23 cellular contexts compared by ENCODE assay signal in genomic region chr18:36279001-36279400, GRCh38.
"Had no signal": no experiment of that assay in that cellular context is flagged by ENCODE, and none has a peak within 500 bp of the region (broad histone marks: within the 10 kb centered on the region; RNA-seq: fewer than 3 reads in every experiment).

No MANE protein-coding gene starts in this region.

- H3K4me1 Mint-ChIP-seq: mesothelial cell of epicardium had no signal

- H3K36me3 Mint-ChIP-seq: mesothelial cell of epicardium had no signal

- H3K27ac Mint-ChIP-seq: dendritic cell treated with granulocyte-macrophage colony-stimulating factor and Interleukin-4, amounts not matched to agents 40 ng/mL and 50 ng/mL, for 4 days; effector memory CD8-positive, alpha-beta T cell; mesothelial cell of epicardium had no signal

- H3K9me3 Mint-ChIP-seq: dendritic cell treated with granulocyte-macrophage colony-stimulating factor and Interleukin-4, amounts not matched to agents 40 ng/mL and 50 ng/mL, for 4 days; effector memory CD8-positive, alpha-beta T cell; mesothelial cell of epicardium had no signal

- H3K27ac ChIP-seq: colonic mucosa, esophagus squamous epithelium, gastrocnemius medialis, heart right ventricle, left lung, lower lobe of right lung had no signal

- H3K4me1 ChIP-seq: colonic mucosa, esophagus squamous epithelium, gastrocnemius medialis, heart right ventricle, left lung, lower lobe of right lung had no signal

- FAIRE-seq: endothelial cell of umbilical vein, islet of Langerhans, keratinocyte had no signal

- H3K36me3 ChIP-seq: colonic mucosa, esophagus squamous epithelium, gastrocnemius medialis, heart right ventricle, left lung, lower lobe of right lung had no signal

- DNase-seq: colonic mucosa; cortex of kidney; effector CD8-positive, alpha-beta T cell; effector memory CD8-positive, alpha-beta T cell; esophagus squamous epithelium; foreskin fibroblast; foreskin melanocyte; gastrocnemius medialis; glutamatergic neuron; head of caudate nucleus; heart right ventricle; hippocampal formation; left cardiac atrium; left lung; left ventricle myocardium superior; lower lobe of right lung; mesenchymal stem cell; mucosa of descending colon had no signal

- ATAC-seq: effector memory CD8-positive, alpha-beta T cell; gastrocnemius medialis; heart right ventricle; left cardiac atrium; left lung; left ventricle myocardium superior; lower lobe of right lung; mucosa of descending colon had no signal

- H3K4me3 Mint-ChIP-seq: dendritic cell treated with granulocyte-macrophage colony-stimulating factor and Interleukin-4, amounts not matched to agents 40 ng/mL and 50 ng/mL, for 4 days; effector memory CD8-positive, alpha-beta T cell; mesothelial cell of epicardium had no signal

- H3K9me3 ChIP-seq: colonic mucosa, esophagus squamous epithelium, gastrocnemius medialis, heart right ventricle, left lung, lower lobe of right lung, mucosa of descending colon had no signal

- H3K4me3 ChIP-seq: colonic mucosa, esophagus squamous epithelium, gastrocnemius medialis, heart right ventricle, left lung, lower lobe of right lung, mucosa of descending colon had no signal

- H3K27me3 ChIP-seq: colonic mucosa, gastrocnemius medialis had no signal
